ENCODE assay signal across 1 cellular context in the genomic region with DNA sequence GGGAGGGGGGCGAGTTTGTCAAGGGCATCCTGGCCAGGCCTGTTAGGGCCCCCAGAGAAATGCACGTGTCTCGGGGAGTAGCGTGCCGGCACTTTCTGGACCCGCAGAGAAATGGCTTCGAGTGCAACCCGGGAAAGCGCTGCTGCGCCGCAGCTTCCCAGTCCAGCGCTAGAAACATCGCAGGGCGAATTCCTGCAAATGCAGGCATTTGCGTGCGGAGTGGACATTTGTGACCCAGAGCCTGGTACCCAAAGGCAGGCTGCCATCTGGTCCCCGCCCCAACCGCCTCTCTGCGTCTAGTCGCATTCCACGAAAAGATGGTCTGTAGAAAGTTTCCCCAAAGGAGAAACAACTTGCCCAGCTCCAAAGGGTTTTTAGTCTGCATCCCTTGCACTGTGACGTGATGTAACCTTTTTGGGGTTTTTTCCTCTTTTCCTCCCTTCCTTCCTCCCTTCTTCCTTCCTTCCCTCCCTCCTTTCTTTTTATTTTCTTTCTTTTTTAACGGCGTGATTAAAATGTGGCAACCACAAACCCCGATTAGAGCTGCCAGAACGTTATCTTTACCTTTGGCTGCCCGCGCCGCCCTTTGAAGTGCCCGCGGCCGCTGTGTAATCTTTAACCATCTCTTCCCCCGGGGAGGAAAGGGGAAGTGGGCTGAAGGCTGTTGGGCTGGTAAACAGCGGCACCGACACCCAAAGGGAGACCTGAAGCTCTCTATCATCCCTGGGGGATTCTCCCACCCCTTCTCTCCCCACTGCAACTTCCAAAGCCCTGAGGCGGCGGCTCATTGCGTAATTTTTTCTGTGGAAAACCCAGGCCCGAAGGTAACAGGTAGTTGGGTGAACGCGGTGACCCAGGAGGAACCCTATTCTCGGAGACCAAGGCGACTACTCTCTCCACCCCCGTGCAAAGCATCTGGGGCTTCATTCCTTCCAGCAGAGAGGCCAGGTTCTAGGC.
TF ChIP-seq lines count a peak whose summit lies in the region.

No MANE protein-coding gene starts in this region.

TF ChIP-seq in HepG2, 621 proteins besides CTCF, POLR2A, EP300 and RAD21 (continued from another document and continues in another):
- TF ChIP-seq, protein P1, sequence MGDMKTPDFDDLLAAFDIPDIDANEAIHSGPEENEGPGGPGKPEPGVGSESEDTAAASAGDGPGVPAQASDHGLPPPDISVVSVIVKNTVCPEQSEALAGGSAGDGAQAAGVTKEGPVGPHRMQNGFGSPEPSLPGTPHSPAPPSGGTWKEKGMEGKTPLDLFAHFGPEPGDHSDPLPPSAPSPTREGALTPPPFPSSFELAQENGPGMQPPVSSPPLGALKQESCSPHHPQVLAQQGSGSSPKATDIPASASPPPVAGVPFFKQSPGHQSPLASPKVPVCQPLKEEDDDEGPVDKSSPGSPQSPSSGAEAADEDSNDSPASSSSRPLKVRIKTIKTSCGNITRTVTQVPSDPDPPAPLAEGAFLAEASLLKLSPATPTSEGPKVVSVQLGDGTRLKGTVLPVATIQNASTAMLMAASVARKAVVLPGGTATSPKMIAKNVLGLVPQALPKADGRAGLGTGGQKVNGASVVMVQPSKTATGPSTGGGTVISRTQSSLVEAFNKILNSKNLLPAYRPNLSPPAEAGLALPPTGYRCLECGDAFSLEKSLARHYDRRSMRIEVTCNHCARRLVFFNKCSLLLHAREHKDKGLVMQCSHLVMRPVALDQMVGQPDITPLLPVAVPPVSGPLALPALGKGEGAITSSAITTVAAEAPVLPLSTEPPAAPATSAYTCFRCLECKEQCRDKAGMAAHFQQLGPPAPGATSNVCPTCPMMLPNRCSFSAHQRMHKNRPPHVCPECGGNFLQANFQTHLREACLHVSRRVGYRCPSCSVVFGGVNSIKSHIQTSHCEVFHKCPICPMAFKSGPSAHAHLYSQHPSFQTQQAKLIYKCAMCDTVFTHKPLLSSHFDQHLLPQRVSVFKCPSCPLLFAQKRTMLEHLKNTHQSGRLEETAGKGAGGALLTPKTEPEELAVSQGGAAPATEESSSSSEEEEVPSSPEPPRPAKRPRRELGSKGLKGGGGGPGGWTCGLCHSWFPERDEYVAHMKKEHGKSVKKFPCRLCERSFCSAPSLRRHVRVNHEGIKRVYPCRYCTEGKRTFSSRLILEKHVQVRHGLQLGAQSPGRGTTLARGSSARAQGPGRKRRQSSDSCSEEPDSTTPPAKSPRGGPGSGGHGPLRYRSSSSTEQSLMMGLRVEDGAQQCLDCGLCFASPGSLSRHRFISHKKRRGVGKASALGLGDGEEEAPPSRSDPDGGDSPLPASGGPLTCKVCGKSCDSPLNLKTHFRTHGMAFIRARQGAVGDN (CRISPR knock-in tag; IDR thresholded peaks at IDR 0.05): peak; percentile 33; the same call in 1 of the 2 replicates
- no peak for TF ChIP-seq HCFC1 (IDR thresholded peaks at IDR 0.05; ENCODE audit: low read depth, low read length)
- TF ChIP-seq ZNF274 (CRISPR knock-in tag; IDR thresholded peaks at IDR 0.05): no peak
- TF ChIP-seq U2AF2 (IDR thresholded peaks at IDR 0.05; ENCODE audit: low read depth, low read length): peak; percentile 69; the same call in 1 of the 2 replicates
- TF ChIP-seq ZBTB1 (CRISPR knock-in tag; IDR thresholded peaks at IDR 0.05; ENCODE audit: borderline replicate concordance): no peak
- no peak for TF ChIP-seq ZNF720 (CRISPR knock-in tag; IDR thresholded peaks at IDR 0.05)
- peak; percentile 93 for TF ChIP-seq CBFB (CRISPR knock-in tag; IDR thresholded peaks at IDR 0.05)
- TF ChIP-seq ZFP1 (CRISPR knock-in tag; IDR thresholded peaks at IDR 0.05): peak; percentile 91
- TF ChIP-seq ZNF432 (CRISPR knock-in tag; IDR thresholded peaks at IDR 0.05; ENCODE audit: borderline replicate concordance): no peak
- TF ChIP-seq U2AF1 (optimal IDR thresholded peaks at IDR 0.05; ENCODE audit: low read depth, low read length): peak; percentile 73
- no peak for TF ChIP-seq DMTF1 (CRISPR knock-in tag; IDR thresholded peaks at IDR 0.05)
- no peak for TF ChIP-seq ZNF138 (CRISPR knock-in tag; IDR thresholded peaks at IDR 0.05; ENCODE audit: low read depth)
- TF ChIP-seq, protein P2, sequence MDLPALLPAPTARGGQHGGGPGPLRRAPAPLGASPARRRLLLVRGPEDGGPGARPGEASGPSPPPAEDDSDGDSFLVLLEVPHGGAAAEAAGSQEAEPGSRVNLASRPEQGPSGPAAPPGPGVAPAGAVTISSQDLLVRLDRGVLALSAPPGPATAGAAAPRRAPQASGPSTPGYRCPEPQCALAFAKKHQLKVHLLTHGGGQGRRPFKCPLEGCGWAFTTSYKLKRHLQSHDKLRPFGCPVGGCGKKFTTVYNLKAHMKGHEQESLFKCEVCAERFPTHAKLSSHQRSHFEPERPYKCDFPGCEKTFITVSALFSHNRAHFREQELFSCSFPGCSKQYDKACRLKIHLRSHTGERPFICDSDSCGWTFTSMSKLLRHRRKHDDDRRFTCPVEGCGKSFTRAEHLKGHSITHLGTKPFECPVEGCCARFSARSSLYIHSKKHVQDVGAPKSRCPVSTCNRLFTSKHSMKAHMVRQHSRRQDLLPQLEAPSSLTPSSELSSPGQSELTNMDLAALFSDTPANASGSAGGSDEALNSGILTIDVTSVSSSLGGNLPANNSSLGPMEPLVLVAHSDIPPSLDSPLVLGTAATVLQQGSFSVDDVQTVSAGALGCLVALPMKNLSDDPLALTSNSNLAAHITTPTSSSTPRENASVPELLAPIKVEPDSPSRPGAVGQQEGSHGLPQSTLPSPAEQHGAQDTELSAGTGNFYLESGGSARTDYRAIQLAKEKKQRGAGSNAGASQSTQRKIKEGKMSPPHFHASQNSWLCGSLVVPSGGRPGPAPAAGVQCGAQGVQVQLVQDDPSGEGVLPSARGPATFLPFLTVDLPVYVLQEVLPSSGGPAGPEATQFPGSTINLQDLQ (CRISPR knock-in tag; IDR thresholded peaks at IDR 0.05): 0 out of 2 replicates have a peak, but pooled peaks have one; percentile 59
- peak; percentile 65; the same call in 1 of the 2 replicates for TF ChIP-seq ZNF441 (CRISPR knock-in tag; IDR thresholded peaks at IDR 0.05; ENCODE audit: borderline replicate concordance)
- no peak for TF ChIP-seq TEF (CRISPR knock-in tag; IDR thresholded peaks at IDR 0.05)
- TF ChIP-seq KLF16 (CRISPR knock-in tag; IDR thresholded peaks at IDR 0.05): peak in 1 of 2 experiments; percentile 69; a peak in 2 of 4 replicates
- TF ChIP-seq NFE2L2 (IDR thresholded peaks at IDR 0.05; ENCODE audit: low read length): no peak
- TF ChIP-seq TCF7L2 (IDR thresholded peaks at IDR 0.05; ENCODE audit: low read depth, low read length): peak; percentile 96
- TF ChIP-seq UBTF (CRISPR knock-in tag; IDR thresholded peaks at IDR 0.05): peak; percentile 66
- no peak for TF ChIP-seq SIN3B (IDR thresholded peaks at IDR 0.05; ENCODE audit: low read length)
- TF ChIP-seq ZSCAN22 (CRISPR knock-in tag; IDR thresholded peaks at IDR 0.05): no peak
- TF ChIP-seq HHEX (CRISPR knock-in tag; IDR thresholded peaks at IDR 0.05): 0 out of 2 replicates have a peak, but pooled peaks have one; percentile 58
- 0 out of 2 replicates have a peak, but pooled peaks have one; percentile 75 for TF ChIP-seq ARNT2 (CRISPR knock-in tag; IDR thresholded peaks at IDR 0.05; ENCODE audit: low read depth)
- no peak for TF ChIP-seq REXO4 (CRISPR knock-in tag; IDR thresholded peaks at IDR 0.05; ENCODE audit: borderline replicate concordance)
- TF ChIP-seq ELF4 (CRISPR knock-in tag; IDR thresholded peaks at IDR 0.05; ENCODE audit: borderline replicate concordance): peak; percentile 84; the same call in 1 of the 2 replicates
- peak; percentile 1; the same call in 1 of the 2 replicates for TF ChIP-seq ZNF607 (CRISPR knock-in tag; IDR thresholded peaks at IDR 0.05; ENCODE audit: borderline replicate concordance)
- no peak for TF ChIP-seq KLF15 (CRISPR knock-in tag; IDR thresholded peaks at IDR 0.05; ENCODE audit: borderline replicate concordance)
- TF ChIP-seq, protein P3, sequence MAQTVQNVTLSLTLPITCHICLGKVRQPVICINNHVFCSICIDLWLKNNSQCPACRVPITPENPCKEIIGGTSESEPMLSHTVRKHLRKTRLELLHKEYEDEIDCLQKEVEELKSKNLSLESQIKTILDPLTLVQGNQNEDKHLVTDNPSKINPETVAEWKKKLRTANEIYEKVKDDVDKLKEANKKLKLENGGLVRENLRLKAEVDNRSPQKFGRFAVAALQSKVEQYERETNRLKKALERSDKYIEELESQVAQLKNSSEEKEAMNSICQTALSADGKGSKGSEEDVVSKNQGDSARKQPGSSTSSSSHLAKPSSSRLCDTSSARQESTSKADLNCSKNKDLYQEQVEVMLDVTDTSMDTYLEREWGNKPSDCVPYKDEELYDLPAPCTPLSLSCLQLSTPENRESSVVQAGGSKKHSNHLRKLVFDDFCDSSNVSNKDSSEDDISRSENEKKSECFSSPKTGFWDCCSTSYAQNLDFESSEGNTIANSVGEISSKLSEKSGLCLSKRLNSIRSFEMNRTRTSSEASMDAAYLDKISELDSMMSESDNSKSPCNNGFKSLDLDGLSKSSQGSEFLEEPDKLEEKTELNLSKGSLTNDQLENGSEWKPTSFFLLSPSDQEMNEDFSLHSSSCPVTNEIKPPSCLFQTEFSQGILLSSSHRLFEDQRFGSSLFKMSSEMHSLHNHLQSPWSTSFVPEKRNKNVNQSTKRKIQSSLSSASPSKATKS (CRISPR knock-in tag; IDR thresholded peaks at IDR 0.05): peak; percentile 75
- TF ChIP-seq, protein P4, sequence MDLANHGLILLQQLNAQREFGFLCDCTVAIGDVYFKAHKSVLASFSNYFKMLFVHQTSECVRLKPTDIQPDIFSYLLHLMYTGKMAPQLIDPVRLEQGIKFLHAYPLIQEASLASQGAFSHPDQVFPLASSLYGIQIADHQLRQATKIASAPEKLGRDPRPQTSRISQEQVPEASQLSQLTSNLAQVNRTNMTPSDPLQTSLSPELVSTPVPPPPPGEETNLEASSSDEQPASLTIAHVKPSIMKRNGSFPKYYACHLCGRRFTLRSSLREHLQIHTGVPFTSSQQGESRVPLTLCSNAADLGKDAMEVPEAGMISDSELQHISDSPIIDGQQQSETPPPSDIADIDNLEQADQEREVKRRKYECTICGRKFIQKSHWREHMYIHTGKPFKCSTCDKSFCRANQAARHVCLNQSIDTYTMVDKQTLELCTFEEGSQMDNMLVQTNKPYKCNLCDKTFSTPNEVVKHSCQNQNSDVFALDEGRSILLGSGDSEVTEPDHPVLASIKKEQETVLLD (CRISPR knock-in tag; IDR thresholded peaks at IDR 0.05; ENCODE audit: low read depth): 0 out of 2 replicates have a peak, but pooled peaks have one; percentile 31
- TF ChIP-seq ZNF224 (CRISPR knock-in tag; IDR thresholded peaks at IDR 0.05): no peak
- TF ChIP-seq RFXAP (CRISPR knock-in tag; IDR thresholded peaks at IDR 0.05; ENCODE audit: borderline replicate concordance): peak; percentile 74; the same call in 1 of the 2 replicates
- no peak for TF ChIP-seq SNAI1 (CRISPR knock-in tag; IDR thresholded peaks at IDR 0.05; ENCODE audit: borderline replicate concordance)
- TF ChIP-seq AHR (CRISPR knock-in tag; IDR thresholded peaks at IDR 0.05): no peak; the same call in 1 of the 2 replicates
- peak; percentile 18; the same call in 1 of the 2 replicates for TF ChIP-seq ZBTB20 (CRISPR knock-in tag; IDR thresholded peaks at IDR 0.05; ENCODE audit: borderline replicate concordance, low read depth)
- TF ChIP-seq ZNF20 (CRISPR knock-in tag; IDR thresholded peaks at IDR 0.05): no peak
- 0 out of 2 replicates have a peak, but pooled peaks have one; percentile 38 for TF ChIP-seq ZNF550 (CRISPR knock-in tag; IDR thresholded peaks at IDR 0.05; ENCODE audit: borderline replicate concordance)
- no peak for TF ChIP-seq ZNF296 (CRISPR knock-in tag; conservative IDR thresholded peaks at IDR 0.05)
- TF ChIP-seq LBX2 (CRISPR knock-in tag; IDR thresholded peaks at IDR 0.05; ENCODE audit: borderline replicate concordance): no peak
- TF ChIP-seq MIER3 (CRISPR knock-in tag; IDR thresholded peaks at IDR 0.05; ENCODE audit: borderline replicate concordance): 0 out of 2 replicates have a peak, but pooled peaks have one; percentile 63
- no peak for TF ChIP-seq ZNF775 (CRISPR knock-in tag; IDR thresholded peaks at IDR 0.05; ENCODE audit: borderline replicate concordance)
- peak; percentile 75 for TF ChIP-seq HNF4A (CRISPR knock-in tag; IDR thresholded peaks at IDR 0.05)
- peak; percentile 87 for TF ChIP-seq HMG20B (CRISPR knock-in tag; conservative IDR thresholded peaks at IDR 0.05)
- no peak for TF ChIP-seq SMAD1 (CRISPR knock-in tag; IDR thresholded peaks at IDR 0.05; ENCODE audit: borderline replicate concordance, low read depth)
- peak; percentile 51; the same call in 1 of the 2 replicates for TF ChIP-seq ZC3H13 (CRISPR knock-in tag; IDR thresholded peaks at IDR 0.05)
